10 cellular contexts compared by ENCODE assay signal in genomic region chr11:133951484-133952198, GRCh38. TPM values are rescaled to one million over a fixed set of nuclear protein-coding genes. Genes with fewer than 3 reads are reported as not detected.
DNase-seq lines count a peak whose midpoint lies in the region; ATAC-seq and TF ChIP-seq lines count a peak whose summit lies in the region.
"Had no signal": no experiment of that assay in that cellular context is flagged by ENCODE, and none has a peak within 500 bp of the region (broad histone marks: within the 10 kb centered on the region; RNA-seq: fewer than 3 reads in every experiment).

No MANE protein-coding gene starts in this region.

- intact Hi-C loops in A673 (cut with micrococcal nuclease; ENCODE audit: unreplicated experiment): no loop called here
- intact Hi-C loops in MCF 10A (cut with micrococcal nuclease): no loop called here

- peak; percentile 70 for DNase-seq in A673 (ENCODE audit: low spot score)
- peak; percentile 79 for DNase-seq in NCI-H1092 treated with DMSO at 0.1 percent for 48 hours (lab: John Stamatoyannopoulos, UW)
- no peak for DNase-seq in MCF 10A (ENCODE audit: unreplicated experiment)
- peak; percentile 54 for DNase-seq in medulla oblongata (ENCODE audit: extremely low spot score)
- no peak for DNase-seq in Karpas-422
- no peak for DNase-seq in stimulated activated naive B cell treated with anti-CD40 and anti-IgM and Interleukin-4, amounts not matched to agents 10 μg/mL and 1 μg/mL and 100 μg/mL, for 72 hours
- DNase-seq: CD4-positive, alpha-beta T cell; effector memory CD4-positive, alpha-beta T cell had no signal

- H3K4me1 ChIP-seq in A673 (ENCODE audit: insufficient read depth, low read length, poor library complexity, severe bottlenecking) (peaks cover 50% of the 10 kb centered on the region), Karpas-422 (ENCODE audit: low read length) (peaks cover 27% of the 10 kb centered on the region)

- no peaks in the 10 kb centered on the region for H3K9me3 ChIP-seq in A673 (ENCODE audit: low read depth, low read length, poor library complexity, severe bottlenecking)
- H3K9me3 ChIP-seq in Karpas-422 (ENCODE audit: low read length): no peaks in the 10 kb centered on the region

- no peak overlapping the region for H2AFZ ChIP-seq in Karpas-422 (ENCODE audit: low read length)

- no peak overlapping the region for H3K4me2 ChIP-seq in Karpas-422 (ENCODE audit: low read depth, low read length, poor library complexity, severe bottlenecking)

- no peak for TF ChIP-seq CTCF in A673 (conservative IDR thresholded peaks at IDR 0.05; ENCODE audit: low read depth, low read length)
- no peak for TF ChIP-seq CTCF in MCF 10A (IDR thresholded peaks at IDR 0.05; ENCODE audit: unreplicated experiment)

- no peaks in the 10 kb centered on the region for H3K79me2 ChIP-seq in Karpas-422 (ENCODE audit: low read length)

- peaks cover 45% of the 10 kb centered on the region for H3K4me1 Mint-ChIP-seq in MCF 10A (ENCODE audit: insufficient read depth, unreplicated experiment)
- peaks cover 11 to 12% of the 10 kb centered on the region in 2 donors for H3K4me1 Mint-ChIP-seq in stimulated activated naive B cell treated with anti-CD40 and anti-IgM and Interleukin-4, amounts not matched to agents 10 μg/mL and 1 μg/mL and 100 μg/mL, for 72 hours

- 0 out of 2 replicates have a peak, but pooled peaks cover 3% of the 10 kb centered on the region for H4K20me1 ChIP-seq in Karpas-422 (ENCODE audit: insufficient read depth, low read depth, low read length)

- peak overlapping the region; percentile 26 for H3K4me3 ChIP-seq in A673 (ENCODE audit: low read depth, low read length, poor library complexity, severe bottlenecking)
- H3K4me3 ChIP-seq in Karpas-422 (ENCODE audit: low read length): no peak overlapping the region

- no peaks in the 10 kb centered on the region for H3K36me3 Mint-ChIP-seq in MCF 10A (ENCODE audit: insufficient read depth, unreplicated experiment)
- H3K36me3 Mint-ChIP-seq in stimulated activated naive B cell treated with anti-CD40 and anti-IgM and Interleukin-4, amounts not matched to agents 10 μg/mL and 1 μg/mL and 100 μg/mL, for 72 hours: no peaks in the 10 kb centered on the region

- H3K9me3 Mint-ChIP-seq in MCF 10A (ENCODE audit: unreplicated experiment): no peaks in the 10 kb centered on the region
- no peaks in the 10 kb centered on the region for H3K9me3 Mint-ChIP-seq in stimulated activated naive B cell treated with anti-CD40 and anti-IgM and Interleukin-4, amounts not matched to agents 10 μg/mL and 1 μg/mL and 100 μg/mL, for 72 hours
- H3K9me3 Mint-ChIP-seq: CD4-positive, alpha-beta T cell had no signal

- POLR2A ChIA-PET in A673 (lab: Charles Lee; ENCODE audit: low non-redundant PET) (no interaction called here), MCF 10A (lab: Yijun Ruan, JAX) (interaction anchor here (0.6 to 3.7 kb wide), 7 partner anchors 17 to 214 kb away, joined by 3 to 21 read pairs (median 5); no protein-coding TSS in a partner anchor)

- CTCF ChIA-PET in A673 (lab: Charles Lee): no interaction called here
- CTCF ChIA-PET in MCF 10A (lab: Yijun Ruan, JAX): interaction anchor here (0.8 to 8.0 kb wide), 9 partner anchors 9 to 189 kb away, joined by 3 to 92 read pairs (median 6); no protein-coding TSS in a partner anchor

- H3K9me2 ChIP-seq in Karpas-422 (replicated peaks; ENCODE audit: insufficient read depth, low read length): no peaks in the 10 kb centered on the region

- no TSS peak for BruUV-seq in A673 (replicated peaks; lab: Mats Ljungman, UMichigan)
- BruUV-seq in MCF 10A (replicated peaks; lab: Mats Ljungman, UMichigan): no TSS peak

- H3K4me3 Mint-ChIP-seq in MCF 10A (ENCODE audit: unreplicated experiment): peak overlapping the region; percentile 65
- no peak overlapping the region for H3K4me3 Mint-ChIP-seq in stimulated activated naive B cell treated with anti-CD40 and anti-IgM and Interleukin-4, amounts not matched to agents 10 μg/mL and 1 μg/mL and 100 μg/mL, for 72 hours

- H3K27ac ChIP-seq in A673 (ENCODE audit: low read depth, low read length, poor library complexity, severe bottlenecking) (peak overlapping the region; percentile 60), Karpas-422 (ENCODE audit: low read length) (no peak overlapping the region)

- ATAC-seq in GM19452 (IDR thresholded peaks at IDR 0.05; ENCODE audit: unreplicated experiment) (no peak), GM21367 (IDR thresholded peaks at IDR 0.05; ENCODE audit: unreplicated experiment) (no peak)
- no peak for ATAC-seq in stimulated activated naive B cell treated with anti-CD40 and anti-IgM and Interleukin-4, amounts not matched to agents 10 μg/mL and 1 μg/mL and 100 μg/mL, for 72 hours (replicated peaks)

- H3K27me3 Mint-ChIP-seq in MCF 10A (ENCODE audit: insufficient read depth, unreplicated experiment): no peaks in the 10 kb centered on the region
- H3K27me3 Mint-ChIP-seq in stimulated activated naive B cell treated with anti-CD40 and anti-IgM and Interleukin-4, amounts not matched to agents 10 μg/mL and 1 μg/mL and 100 μg/mL, for 72 hours: peaks cover 63 to 65% of the 10 kb centered on the region in 2 donors

- peak overlapping the region; percentile 78 for H3K27ac Mint-ChIP-seq in MCF 10A (ENCODE audit: low read depth, unreplicated experiment)
- no peak overlapping the region for H3K27ac Mint-ChIP-seq in stimulated activated naive B cell treated with anti-CD40 and anti-IgM and Interleukin-4, amounts not matched to agents 10 μg/mL and 1 μg/mL and 100 μg/mL, for 72 hours

- H3K27me3 ChIP-seq in A673 (replicated peaks; ENCODE audit: insufficient read depth, low read depth, low read length, poor library complexity): peaks cover 28% of the 10 kb centered on the region
- no peaks in the 10 kb centered on the region for H3K27me3 ChIP-seq in Karpas-422 (ENCODE audit: low read length)

- no peaks in the 10 kb centered on the region for H3K36me3 ChIP-seq in A673 (ENCODE audit: insufficient read depth, low read length, poor library complexity, severe bottlenecking)
- no peaks in the 10 kb centered on the region for H3K36me3 ChIP-seq in Karpas-422 (ENCODE audit: insufficient read depth, low read length)

- no peak overlapping the region for H3K9ac ChIP-seq in Karpas-422 (ENCODE audit: low read length)

RNA-seq across cellular contexts. Expression of gene IGSF9B, which starts 5.1 kb away (rescaled TPM):
- total RNA-seq in A673 (2021) (10.1 and 14.2 TPM in 2 replicates), MCF 10A (2022) (13.9 and 19.7 TPM in 2 replicates)
- 3.5 and 5.6 TPM in 2 replicates for total RNA-seq in Karpas-422 (2014; rRNA removed; shearing (Covaris generic); ENCODE audit: low replicate concordance)

Comparison
In these comparisons a context has a peak if more than half of its experiments do, and no peak if none do; other contexts are left out.
1. DNase-seq: peak in A673 (single experiment), NCI-H1092 treated with DMSO at 0.1 percent for 48 hours (single experiment) and medulla oblongata (single experiment); none in MCF 10A (single experiment), Karpas-422 (single experiment) and stimulated activated naive B cell treated with anti-CD40 and anti-IgM and Interleukin-4, amounts not matched to agents 10 μg/mL and 1 μg/mL and 100 μg/mL, for 72 hours (single experiment).